Comparison of ENCODE assay signal across 25 cellular contexts in the genomic region with DNA sequence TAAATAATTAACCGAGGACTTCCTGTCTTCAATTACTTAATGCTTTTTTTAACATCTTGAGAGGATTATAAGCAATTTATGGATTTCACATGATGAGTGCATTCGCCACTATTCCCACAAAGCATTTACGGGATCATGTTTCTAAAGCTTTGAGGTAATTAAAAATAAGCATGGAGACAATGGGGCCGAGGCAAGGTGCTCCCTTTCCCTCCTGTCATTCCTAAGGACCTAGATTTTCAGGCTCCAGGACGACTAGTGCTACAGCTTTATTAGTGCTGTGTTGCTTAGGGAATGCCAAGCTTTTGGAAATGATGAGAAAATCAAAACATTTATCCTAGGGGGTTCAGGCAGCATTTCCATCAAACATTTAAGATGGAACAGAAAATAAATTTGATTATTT.
"Had no signal": no experiment of that assay in that cellular context is flagged by ENCODE, and none has a peak within 500 bp of the region (broad histone marks: within the 10 kb centered on the region; RNA-seq: fewer than 3 reads in every experiment).

No MANE protein-coding gene starts in this region.

- H3K9me3 ChIP-seq: body of pancreas, gastroesophageal sphincter, heart right ventricle, left lung, right lobe of liver, suprapubic skin, transverse colon, vagina had no signal

- H3K79me2 ChIP-seq: parathyroid adenoma had no signal

- H3K4me1 Mint-ChIP-seq: activated naive CD8-positive, alpha-beta T cell treated with anti-CD3 and anti-CD28 coated beads, Interleukin-2, amount 10 ng/mL, durations not matched to agents 7 days and 5 days; activated T-helper 17 cell treated with anti-CD3 and anti-CD28 coated beads, Interleukin-2, amount 50 U/mL, for 72 hours; nephron; stimulated activated naive CD8-positive, alpha-beta T cell treated with anti-CD3 and anti-CD28 coated beads, Interleukin-15, amount 100 ng/mL, for 72 hours had no signal

- H3K27ac ChIP-seq: body of pancreas, dorsolateral prefrontal cortex, gastroesophageal sphincter, heart right ventricle, left lung, parathyroid adenoma, right lobe of liver, suprapubic skin, transverse colon, vagina had no signal

- H3K9me3 Mint-ChIP-seq: activated CD8-positive, alpha-beta T cell treated with anti-CD3 and anti-CD28 coated beads for 36 hours; activated naive CD8-positive, alpha-beta T cell treated with anti-CD3 and anti-CD28 coated beads, Interleukin-2, amount 10 ng/mL, durations not matched to agents 7 days and 5 days; nephron had no signal

- H3K27me3 Mint-ChIP-seq: activated CD8-positive, alpha-beta T cell treated with anti-CD3 and anti-CD28 coated beads for 36 hours; activated naive CD8-positive, alpha-beta T cell treated with anti-CD3 and anti-CD28 coated beads, Interleukin-2, amount 10 ng/mL, durations not matched to agents 7 days and 5 days; activated T-helper 17 cell treated with anti-CD3 and anti-CD28 coated beads, Interleukin-2, amount 50 U/mL, for 72 hours; stimulated activated naive CD8-positive, alpha-beta T cell treated with anti-CD3 and anti-CD28 coated beads, Interleukin-15, amount 100 ng/mL, for 72 hours had no signal

- H3K4me3 Mint-ChIP-seq: activated CD8-positive, alpha-beta T cell treated with anti-CD3 and anti-CD28 coated beads for 36 hours; activated naive CD8-positive, alpha-beta T cell treated with anti-CD3 and anti-CD28 coated beads, Interleukin-2, amount 10 ng/mL, durations not matched to agents 7 days and 5 days; activated T-helper 17 cell treated with anti-CD3 and anti-CD28 coated beads, Interleukin-2, amount 50 U/mL, for 72 hours; nephron; stimulated activated naive CD8-positive, alpha-beta T cell treated with anti-CD3 and anti-CD28 coated beads, Interleukin-15, amount 100 ng/mL, for 72 hours had no signal

- H3K36me3 ChIP-seq: gastroesophageal sphincter, heart right ventricle, left lung, right lobe of liver, suprapubic skin, transverse colon, vagina had no signal

- H3K27ac Mint-ChIP-seq: activated CD8-positive, alpha-beta T cell treated with anti-CD3 and anti-CD28 coated beads for 36 hours; activated naive CD8-positive, alpha-beta T cell treated with anti-CD3 and anti-CD28 coated beads, Interleukin-2, amount 10 ng/mL, durations not matched to agents 7 days and 5 days; activated T-helper 17 cell treated with anti-CD3 and anti-CD28 coated beads, Interleukin-2, amount 50 U/mL, for 72 hours; nephron; stimulated activated naive CD8-positive, alpha-beta T cell treated with anti-CD3 and anti-CD28 coated beads, Interleukin-15, amount 100 ng/mL, for 72 hours had no signal

- H3K4me3 ChIP-seq: body of pancreas, dorsolateral prefrontal cortex, gastroesophageal sphincter, heart right ventricle, left lung, right lobe of liver, suprapubic skin, transverse colon, vagina had no signal

- H3K36me3 Mint-ChIP-seq: activated naive CD8-positive, alpha-beta T cell treated with anti-CD3 and anti-CD28 coated beads, Interleukin-2, amount 10 ng/mL, durations not matched to agents 7 days and 5 days had no signal

- ATAC-seq: activated CD8-positive, alpha-beta T cell treated with anti-CD3 and anti-CD28 coated beads for 36 hours; activated T-helper 17 cell treated with anti-CD3 and anti-CD28 coated beads, Interleukin-2, amount 50 U/mL, for 72 hours; body of pancreas; gastroesophageal sphincter; heart right ventricle; left lung; right lobe of liver; stimulated activated naive CD8-positive, alpha-beta T cell treated with anti-CD3 and anti-CD28 coated beads, Interleukin-15, amount 100 ng/mL, for 72 hours had no signal

- FAIRE-seq: small intestine had no signal

- DNase-seq: activated CD4-positive, alpha-beta T cell treated with anti-CD3 and anti-CD28 coated beads for 48 hours; activated CD4-positive, CD25-positive, alpha-beta regulatory T cell; activated CD8-positive, alpha-beta T cell treated with anti-CD3 and anti-CD28 coated beads for 36 hours; activated naive CD4-positive, alpha-beta T cell; activated naive CD8-positive, alpha-beta T cell treated with anti-CD3 and anti-CD28 coated beads, Interleukin-2, amount 10 ng/mL, durations not matched to agents 7 days and 5 days; activated T-cell treated with anti-CD3 and anti-CD28 coated beads, Interleukin-2, amount 50 U/mL, for 1 hour; amygdala; body of pancreas; caudate nucleus; dorsolateral prefrontal cortex; heart right ventricle; left lung; midbrain; right lobe of liver; small intestine; stimulated activated CD4-positive, alpha-beta T cell treated with anti-CD3 and anti-CD28 coated beads, Interleukin-15, amount 100 ng/mL, for 24 hours; stimulated activated CD4-positive, alpha-beta T cell treated with anti-CD3 and anti-CD28 coated beads, Interleukin-2, amount 100 ng/mL, for 48 hours; stimulated activated naive CD8-positive, alpha-beta T cell treated with anti-CD3 and anti-CD28 coated beads, Interleukin-15, amount 100 ng/mL, for 72 hours; transverse colon had no signal

- H3K4me1 ChIP-seq: gastroesophageal sphincter, heart right ventricle, left lung, parathyroid adenoma, right lobe of liver, suprapubic skin, transverse colon, vagina had no signal

- H3K27me3 ChIP-seq: body of pancreas, gastroesophageal sphincter, heart right ventricle, left lung, right lobe of liver, suprapubic skin, transverse colon, vagina had no signal

- H2AFZ ChIP-seq: parathyroid adenoma had no signal

- H3K9ac ChIP-seq: parathyroid adenoma had no signal
